In genomic region chr3:113933746-113934145, GRCh38 we compare ENCODE assay signal across 22 cellular contexts.
"Had no signal": no experiment of that assay in that cellular context is flagged by ENCODE, and none has a peak within 500 bp of the region (broad histone marks: within the 10 kb centered on the region; RNA-seq: fewer than 3 reads in every experiment).

No MANE protein-coding gene starts in this region.

- H3K9ac ChIP-seq: KMS-11 had no signal

- H3K27ac ChIP-seq: KMS-11, SJSA1, SK-N-MC had no signal

- H3K27me3 ChIP-seq: SJSA1 had no signal

- ATAC-seq: HepG2 had no signal

- H3K4me2 ChIP-seq: KMS-11 had no signal

- FAIRE-seq: HepG2, RCC 7860 had no signal

- DNase-seq: IMR-90, Kasumi-1, MV-4-11, NCI-H1048, NCI-H1105, NCI-H1417, NCI-H1436 treated with DMSO at 0.1 percent for 48 hours, NCI-H1694, NCI-H187 treated with DMSO at 0.1 percent for 48 hours, NCI-H2029 treated with DMSO at 0.1 percent for 48 hours, NCI-H345, NCI-H446 treated with DMSO at 0.1 percent for 48 hours, NCI-H510A treated with DMSO at 0.1 percent for 48 hours, NCI-H526, Right ventricle myocardium superior, RPMI8226, SIG-M5 had no signal

- H3K9me3 ChIP-seq: SJSA1 had no signal

- H3K4me3 ChIP-seq: SJSA1, SK-N-MC had no signal

- H3K4me1 ChIP-seq: SJSA1 had no signal

- H3K36me3 ChIP-seq: SJSA1 had no signal
